ENCODE assay signal across 21 cellular contexts in the genomic region with DNA sequence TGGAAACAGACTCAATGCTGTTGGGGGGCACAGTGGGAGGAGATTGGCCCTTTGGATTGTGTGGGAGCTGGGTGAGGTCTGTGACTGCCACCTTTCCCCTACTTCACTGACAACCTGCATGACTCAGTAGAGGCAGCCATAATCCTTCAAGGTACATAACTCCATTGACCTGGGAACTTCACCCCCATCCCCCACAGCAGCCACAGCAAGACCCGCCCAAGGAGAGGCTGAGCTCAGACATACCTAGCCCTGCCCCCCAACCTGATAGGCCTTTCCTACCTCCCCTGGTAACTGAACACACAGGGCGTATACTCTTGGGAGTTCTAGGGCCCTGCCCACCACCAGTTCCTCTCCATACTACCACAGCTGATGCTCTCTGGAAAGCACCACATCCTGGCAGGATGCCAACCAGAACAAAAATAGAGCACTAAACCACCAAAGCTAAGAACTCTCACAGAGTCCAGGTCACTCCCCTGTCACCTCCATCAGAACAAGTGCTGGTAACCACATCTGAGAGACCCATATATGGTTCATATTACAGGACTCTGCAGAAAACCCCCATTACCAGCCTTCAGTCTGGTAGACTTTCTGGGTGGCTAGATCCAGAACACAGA.
DNase-seq lines count a peak whose midpoint lies in the region; ATAC-seq and TF ChIP-seq lines count a peak whose summit lies in the region.
"Had no signal": no experiment of that assay in that cellular context is flagged by ENCODE, and none has a peak within 500 bp of the region (broad histone marks: within the 10 kb centered on the region; RNA-seq: fewer than 3 reads in every experiment).

No MANE protein-coding gene starts in this region.

- ATAC-seq in GM18870 (IDR thresholded peaks at IDR 0.05; ENCODE audit: unreplicated experiment), result peak; percentile 79
- ATAC-seq in GM19452 (IDR thresholded peaks at IDR 0.05; ENCODE audit: unreplicated experiment), result no peak
- no peak for ATAC-seq in GM18861 (IDR thresholded peaks at IDR 0.05; ENCODE audit: unreplicated experiment)
- ATAC-seq in GM21576 (IDR thresholded peaks at IDR 0.05; ENCODE audit: unreplicated experiment), result no peak
- ATAC-seq: activated CD4-positive, CD25-positive, alpha-beta regulatory T cell treated with anti-CD3 and anti-CD28 coated beads, Interleukin-2, amount 50 U/mL, for 24 hours had no signal

- DNase-seq in HT-29 (ENCODE audit: low spot score) (peak; percentile 19), PC-9 (peak; percentile 63 to 72), HK-2 (ENCODE audit: unreplicated experiment) (no peak)
- DNase-seq: activated T-cell treated with anti-CD3 and anti-CD28 coated beads, Interleukin-2, amount 50 U/mL, for 48 hours; aorta; central memory CD4-positive, alpha-beta T cell; foreskin fibroblast; left ventricle myocardium inferior; MG63; midbrain; NCI-H1436 treated with DMSO at 0.1 percent for 48 hours; NCI-H345; NK-92 treated with Interleukin-12 subunit alpha and Interleukin-12 subunit beta, amount 100 ng/mL, for 24 hours; SK-N-SH; T-helper 9 cell had no signal

- H3K4me2 ChIP-seq in BLaER1 treated with 17β-estradiol and CSF1 and Interleukin-3, amounts not matched to agents 10 nM and 100 nM, result peak overlapping the region in 10 of 11 experiments; percentile 8 to 68 (median 52); a peak in 19 of 22 replicates
- H3K4me2 ChIP-seq in PC-9, result peak overlapping the region; percentile 72
- H3K4me2 ChIP-seq: SK-N-SH had no signal

- no peak overlapping the region for H3K27ac ChIP-seq in BLaER1 treated with 17β-estradiol and CSF1 and Interleukin-3, amounts not matched to agents 10 nM and 100 nM
- peak overlapping the region; percentile 91 for H3K27ac ChIP-seq in PC-9
- H3K27ac ChIP-seq: left ventricle myocardium inferior had no signal

- CTCF ChIA-PET in PC-9 (lab: Charles Lee), result no interaction called here

- H3K4me1 ChIP-seq in BLaER1 treated with 17β-estradiol and CSF1 and Interleukin-3, amounts not matched to agents 10 nM and 100 nM, result peaks cover 0 to 15% (median 11%) of the 10 kb centered on the region in 10 experiments; a peak in 17 of 20 replicates
- peaks cover 18% of the 10 kb centered on the region for H3K4me1 ChIP-seq in PC-9 (replicated peaks; ENCODE audit: insufficient read depth)
- H3K4me1 ChIP-seq: left ventricle myocardium inferior had no signal

- peaks cover 11 to 30% (median 18%) of the 10 kb centered on the region in 11 experiments; a peak in 19 of 22 replicates for H3K9me3 ChIP-seq in BLaER1 treated with 17β-estradiol and CSF1 and Interleukin-3, amounts not matched to agents 10 nM and 100 nM (replicated peaks in 1 of 11)
- 0 out of 2 replicates have a peak, but pooled peaks cover 8% of the 10 kb centered on the region for H3K9me3 ChIP-seq in PC-9 (ENCODE audit: insufficient read depth, low read depth)
- H3K9me3 ChIP-seq: MG63, SK-N-SH had no signal

- no peaks in the 10 kb centered on the region for H3K36me3 ChIP-seq in BLaER1 treated with 17β-estradiol and CSF1 and Interleukin-3, amounts not matched to agents 10 nM and 100 nM
- H3K36me3 ChIP-seq in PC-9 (ENCODE audit: low read depth), result no peaks in the 10 kb centered on the region
- H3K36me3 ChIP-seq: left ventricle myocardium inferior, MG63 had no signal

- no peaks in the 10 kb centered on the region for H3K9me2 ChIP-seq in PC-9 (ENCODE audit: insufficient read depth)
- H3K9me2 ChIP-seq: SK-N-SH had no signal

- intact Hi-C loops in PC-9 (cut with micrococcal nuclease; ENCODE audit: unreplicated experiment), result no loop called here

- POLR2A ChIA-PET in PC-9 (lab: Charles Lee; ENCODE audit: unreplicated experiment), result interaction anchor here (0.7 kb wide), 1 partner anchor 97 kb away, joined by 3 read pairs; no protein-coding TSS in a partner anchor

- H2AFZ ChIP-seq in PC-9, result peak overlapping the region; percentile 84; the same call in 1 of the 2 replicates

- no peaks in the 10 kb centered on the region for H3K27me3 ChIP-seq in BLaER1 treated with 17β-estradiol and CSF1 and Interleukin-3, amounts not matched to agents 10 nM and 100 nM
- no peaks in the 10 kb centered on the region for H3K27me3 ChIP-seq in PC-9 (ENCODE audit: insufficient read depth, low read depth)
- H3K27me3 ChIP-seq: MG63 had no signal

- BruUV-seq in PC-9 (replicated peaks; lab: Mats Ljungman, UMichigan), result no TSS peak

- no peak for TF ChIP-seq CTCF in PC-9 (conservative IDR thresholded peaks at IDR 0.05)

- no peak overlapping the region for H3K4me3 ChIP-seq in BLaER1 treated with 17β-estradiol and CSF1 and Interleukin-3, amounts not matched to agents 10 nM and 100 nM
- H3K4me3 ChIP-seq in PC-9, result peak overlapping the region; percentile 55; the same call in 1 of the 2 replicates
- H3K4me3 ChIP-seq: left ventricle myocardium inferior, MG63 had no signal

- H3K79me2 ChIP-seq in PC-9 (ENCODE audit: low read depth), result no peaks in the 10 kb centered on the region

- no peak overlapping the region for H3K9ac ChIP-seq in BLaER1 treated with 17β-estradiol and CSF1 and Interleukin-3, amounts not matched to agents 10 nM and 100 nM
- H3K9ac ChIP-seq: SK-N-SH had no signal

- no peaks in the 10 kb centered on the region for H3F3A ChIP-seq in PC-9 (ENCODE audit: insufficient read depth, low read depth)

- no peaks in the 10 kb centered on the region for H4K20me1 ChIP-seq in BLaER1 treated with 17β-estradiol and CSF1 and Interleukin-3, amounts not matched to agents 10 nM and 100 nM
- no peaks in the 10 kb centered on the region for H4K20me1 ChIP-seq in PC-9 (ENCODE audit: insufficient read depth)
